In genomic region chr9:97363661-97364299, GRCh38 we compare ENCODE assay signal across 1 cellular context.
A peak's percentile ranks its signal among the peaks of the same experiment; 100 is the strongest.
TF ChIP-seq lines count a peak whose summit lies in the region.

No MANE protein-coding gene starts in this region.

TF ChIP-seq in K562, 482 proteins besides CTCF, POLR2A, EP300 and RAD21:
- TF ChIP-seq KDM1A (IDR thresholded peaks at IDR 0.05) (no peak), SRF (CRISPR knock-in tag; IDR thresholded peaks at IDR 0.05) (no peak), HDAC3 (IDR thresholded peaks at IDR 0.05; ENCODE audit: borderline replicate concordance, partially characterized antibody) (peak; percentile 0), FOSL1 (tag; conservative IDR thresholded peaks at IDR 0.05) (no peak), ZNF561 (CRISPR knock-in tag; conservative IDR thresholded peaks at IDR 0.05) (no peak)
TF ChIP-seq in K562: peak in this region for 1.
